1 cellular context compared by ENCODE assay signal in genomic region chr19:47486900-47487299, GRCh38.
TF ChIP-seq lines count a peak whose summit lies in the region.

No MANE protein-coding gene starts in this region.

TF ChIP-seq in HEK293, 187 proteins besides CTCF, POLR2A, EP300 and RAD21 (continued from another document):
- TF ChIP-seq ZBTB10 (tag by site-specific recombination; IDR thresholded peaks at IDR 0.05) = no peak
TF ChIP-seq in HEK293: peak in this region for 2.
